ENCODE assay signal across 8 cellular contexts in the genomic region with DNA sequence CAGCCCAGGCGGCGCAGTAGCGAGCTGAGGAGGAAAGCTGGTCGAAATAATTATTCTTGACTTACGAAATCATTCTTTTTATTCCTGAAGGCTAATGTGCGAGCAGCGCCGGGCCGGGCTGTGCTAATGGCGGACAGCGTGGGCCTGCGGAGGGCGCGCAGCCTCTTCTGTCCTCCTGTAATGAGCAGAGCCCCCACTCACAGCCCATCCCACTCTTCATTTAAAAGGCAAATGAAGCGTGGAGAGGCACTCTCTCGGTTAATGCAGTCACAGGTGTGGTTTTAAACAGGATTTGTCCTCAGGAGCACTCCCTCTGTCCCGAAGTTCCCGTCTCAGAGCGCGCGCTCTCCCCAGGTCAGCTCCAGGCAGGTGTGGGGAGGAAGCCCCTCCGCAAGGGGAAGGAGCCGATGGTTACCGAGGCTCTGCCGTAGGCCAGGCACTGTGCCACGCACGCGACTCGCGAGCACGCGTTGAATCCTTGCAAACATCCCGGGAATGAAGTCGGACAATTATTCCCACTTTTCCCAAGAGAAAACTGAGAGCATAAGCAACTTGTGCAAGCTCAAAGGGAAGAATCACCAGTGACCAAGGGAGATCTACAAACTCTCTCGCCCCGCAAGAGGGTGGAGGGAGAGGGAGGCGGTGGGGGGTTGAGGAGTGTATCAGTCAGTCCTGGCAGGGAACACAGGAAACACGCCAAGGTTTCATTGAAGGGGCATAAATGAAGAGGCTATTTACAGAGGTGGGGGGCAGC. TPM values are rescaled to one million over a fixed set of nuclear protein-coding genes. Genes with fewer than 3 reads are reported as not detected.
A peak's percentile ranks its signal among the peaks of the same experiment; 100 is the strongest.
DNase-seq lines count a peak whose midpoint lies in the region; ATAC-seq and TF ChIP-seq lines count a peak whose summit lies in the region.

No MANE protein-coding gene starts in this region.

- no peak for TF ChIP-seq POLR2A in gastroesophageal sphincter (IDR thresholded peaks at IDR 0.05)

- WGBS in gastroesophageal sphincter (ENCODE audit: low coverage in 1 of 2), 2 donors, result 2 to 3% methylated on average over 9 to 13 of the region's 38 CpGs

- peaks cover 17% of the 10 kb centered on the region for H3K4me1 Mint-ChIP-seq in CD14-positive monocyte
- H3K4me1 Mint-ChIP-seq in activated T-cell treated with anti-CD3 and anti-CD28 coated beads, Interleukin-2, amount 50 U/mL, for 24 hours (ENCODE audit: low read depth), result peaks cover 15% of the 10 kb centered on the region

- H3K9me3 ChIP-seq in gastroesophageal sphincter, result no peaks in the 10 kb centered on the region

- DNase-seq in CD14-positive monocyte (ENCODE audit: low spot score), result no peak
- DNase-seq in activated T-cell treated with anti-CD3 and anti-CD28 coated beads, Interleukin-2, amount 50 U/mL, for 24 hours, result no peak
- DNase-seq in nucleus accumbens (lab: John Stamatoyannopoulos, UW), result peak in 29 of 56 donors; percentile 6 to 70 (median 34)
- DNase-seq in NCI-H774 (lab: John Stamatoyannopoulos, UW), result no peak

- peaks cover 45 to 59% (median 47%) of the 10 kb centered on the region in 3 donors for H3K27me3 Mint-ChIP-seq in CD14-positive monocyte (ENCODE audit: low read depth in 3 of 3)
- peaks cover 37% of the 10 kb centered on the region for H3K27me3 Mint-ChIP-seq in activated T-cell treated with anti-CD3 and anti-CD28 coated beads, Interleukin-2, amount 50 U/mL, for 24 hours

- peaks cover 0 to 6% (median 5%) of the 10 kb centered on the region in 7 donors for H3K9me3 Mint-ChIP-seq in CD14-positive monocyte
- no peaks in the 10 kb centered on the region for H3K9me3 Mint-ChIP-seq in activated T-cell treated with anti-CD3 and anti-CD28 coated beads, Interleukin-2, amount 50 U/mL, for 24 hours

- intact Hi-C loops in CD14-positive monocyte (cut with micrococcal nuclease), result loop anchor here in 1 of 2 donors (5.0 kb wide), 1 partner anchor 88 kb away; no protein-coding TSS in a partner anchor

- peak overlapping the region in 2 of 4 donors; percentile 51 to 52 for H3K27ac ChIP-seq in gastroesophageal sphincter

- peak; percentile 53 for ATAC-seq in HG02885 (IDR thresholded peaks at IDR 0.05; ENCODE audit: poor library complexity, unreplicated experiment)
- peak; percentile 76 for ATAC-seq in gastroesophageal sphincter
- no peak for ATAC-seq in GM21529 (IDR thresholded peaks at IDR 0.05; ENCODE audit: unreplicated experiment)
- no peak for ATAC-seq in GM19463 (IDR thresholded peaks at IDR 0.05; ENCODE audit: unreplicated experiment)

- no peak for TF ChIP-seq EP300 in gastroesophageal sphincter (IDR thresholded peaks at IDR 0.05)

- H3K4me3 Mint-ChIP-seq in CD14-positive monocyte, result peak overlapping the region; percentile 64 to 87
- H3K4me3 Mint-ChIP-seq in activated T-cell treated with anti-CD3 and anti-CD28 coated beads, Interleukin-2, amount 50 U/mL, for 24 hours, result peak overlapping the region; percentile 73

- no peak for TF ChIP-seq CTCF in CD14-positive monocyte (IDR thresholded peaks at IDR 0.05)
- peak in 1 of 4 experiments; percentile 39 for TF ChIP-seq CTCF in gastroesophageal sphincter (IDR thresholded peaks at IDR 0.05)

- H3K27ac Mint-ChIP-seq in CD14-positive monocyte, result peak overlapping the region in 1 of 7 donors; percentile 31
- peak overlapping the region; percentile 28 for H3K27ac Mint-ChIP-seq in activated T-cell treated with anti-CD3 and anti-CD28 coated beads, Interleukin-2, amount 50 U/mL, for 24 hours

- no peaks in the 10 kb centered on the region for H3K27me3 ChIP-seq in gastroesophageal sphincter

- no peaks in the 10 kb centered on the region for H3K36me3 ChIP-seq in gastroesophageal sphincter

- peaks cover 5 to 6% of the 10 kb centered on the region in 2 donors for H3K36me3 Mint-ChIP-seq in CD14-positive monocyte
- H3K36me3 Mint-ChIP-seq in activated T-cell treated with anti-CD3 and anti-CD28 coated beads, Interleukin-2, amount 50 U/mL, for 24 hours (ENCODE audit: low read depth), result no peaks in the 10 kb centered on the region

- peak overlapping the region; percentile 34 to 53 for H3K4me3 ChIP-seq in gastroesophageal sphincter

- H3K4me1 ChIP-seq in gastroesophageal sphincter, result peaks cover 0 to 24% (median 13%) of the 10 kb centered on the region in 3 donors

RNA-seq across cellular contexts. Expression of gene ZFAND3, which starts 35.5 kb away (rescaled TPM):
- polyA plus RNA-seq in CD14-positive monocyte, result 10 to 100 TPM; 11.5 to 11.7 TPM
- total RNA-seq in gastroesophageal sphincter, result 10 to 100 TPM; 46.3 to 73.6 (median 49.3) TPM

Comparison
In these comparisons a context has a peak if more than half of its experiments do, and no peak if none do; other contexts are left out.
1. DNase-seq: peak in nucleus accumbens (29 of 56); none in CD14-positive monocyte (single experiment), activated T-cell treated with anti-CD3 and anti-CD28 coated beads, Interleukin-2, amount 50 U/mL, for 24 hours (single experiment) and NCI-H774 (single experiment).
2. ATAC-seq: peak in HG02885 (single experiment) and gastroesophageal sphincter (single experiment); none in GM21529 (single experiment) and GM19463 (single experiment).